ENCODE assay signal across 16 cellular contexts in the genomic region with DNA sequence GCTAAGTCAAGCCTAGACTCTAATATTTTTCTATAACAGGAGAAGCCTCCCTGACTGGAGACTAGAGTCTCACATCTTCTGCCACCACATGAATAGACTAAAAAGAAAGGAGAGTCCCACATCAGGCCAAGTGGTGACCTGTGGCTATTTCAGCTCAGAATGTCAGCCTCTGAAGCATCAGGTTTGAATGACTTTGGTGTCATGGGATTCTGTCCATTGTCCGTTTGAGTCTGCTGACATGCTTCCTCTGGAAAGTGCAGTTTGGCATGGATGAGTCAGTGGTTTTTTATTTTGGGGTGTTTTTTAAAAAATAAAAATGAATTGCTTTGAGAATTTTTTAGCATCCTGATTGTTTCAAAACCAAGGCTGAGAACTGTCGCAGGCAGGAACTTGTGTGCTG.
"Had no signal": no experiment of that assay in that cellular context is flagged by ENCODE, and none has a peak within 500 bp of the region (broad histone marks: within the 10 kb centered on the region; RNA-seq: fewer than 3 reads in every experiment).

No MANE protein-coding gene starts in this region.

- H3K4me1 ChIP-seq: ascending aorta, foreskin keratinocyte had no signal

- H3K36me3 ChIP-seq: ascending aorta, left lung, neural progenitor cell, ovary, sigmoid colon had no signal

- H3K9me3 Mint-ChIP-seq: activated naive CD4-positive, alpha-beta T cell treated with anti-CD3 and anti-CD28 coated beads, Interleukin-2, amount 50 U/mL, for 24 hours; activated T-cell treated with anti-CD3 and anti-CD28 coated beads, Interleukin-2, amount 50 U/mL, for 72 hours; endodermal cell; memory B cell; neural progenitor cell; stimulated activated effector memory CD8-positive, alpha-beta T cell treated with anti-CD3 and anti-CD28 coated beads, Interleukin-12 subunit alpha, Interleukin-12 subunit beta, amount 100 ng/mL, for 72 hours had no signal

- H3K9me3 ChIP-seq: ascending aorta, left lung, ovary, sigmoid colon had no signal

- H3K27ac Mint-ChIP-seq: activated naive CD4-positive, alpha-beta T cell treated with anti-CD3 and anti-CD28 coated beads, Interleukin-2, amount 50 U/mL, for 24 hours; activated T-cell treated with anti-CD3 and anti-CD28 coated beads, Interleukin-2, amount 50 U/mL, for 72 hours; endodermal cell; memory B cell; neural progenitor cell; stimulated activated effector memory CD8-positive, alpha-beta T cell treated with anti-CD3 and anti-CD28 coated beads, Interleukin-12 subunit alpha, Interleukin-12 subunit beta, amount 100 ng/mL, for 72 hours had no signal

- H3K27ac ChIP-seq: ascending aorta, foreskin keratinocyte, left lung, neural progenitor cell, ovary, WERI-Rb-1 had no signal

- DNase-seq: activated CD4-positive, alpha-beta T cell treated with anti-CD3 and anti-CD28 coated beads for 1 hour; activated effector memory CD4-positive, alpha-beta T cell treated with anti-CD3 and anti-CD28 coated beads, Interleukin-2, amount 50 U/mL, for 16 hours; activated T-cell treated with anti-CD3 and anti-CD28 coated beads, Interleukin-2, amount 50 U/mL, for 72 hours; endodermal cell; glutamatergic neuron; left lung; ovary; sigmoid colon; stimulated activated CD4-positive, alpha-beta T cell treated with anti-CD3 and anti-CD28 coated beads, Interleukin-4, amount 100 ng/mL, for 24 hours; WERI-Rb-1 had no signal

- H3K36me3 Mint-ChIP-seq: activated naive CD4-positive, alpha-beta T cell treated with anti-CD3 and anti-CD28 coated beads, Interleukin-2, amount 50 U/mL, for 24 hours; memory B cell; stimulated activated effector memory CD8-positive, alpha-beta T cell treated with anti-CD3 and anti-CD28 coated beads, Interleukin-12 subunit alpha, Interleukin-12 subunit beta, amount 100 ng/mL, for 72 hours had no signal

- H3K27me3 ChIP-seq: ascending aorta, ovary had no signal

- ATAC-seq: activated T-cell treated with anti-CD3 and anti-CD28 coated beads, Interleukin-2, amount 50 U/mL, for 72 hours; left lung; stimulated activated effector memory CD8-positive, alpha-beta T cell treated with anti-CD3 and anti-CD28 coated beads, Interleukin-12 subunit alpha, Interleukin-12 subunit beta, amount 100 ng/mL, for 72 hours had no signal

- H3K4me3 Mint-ChIP-seq: activated naive CD4-positive, alpha-beta T cell treated with anti-CD3 and anti-CD28 coated beads, Interleukin-2, amount 50 U/mL, for 24 hours; activated T-cell treated with anti-CD3 and anti-CD28 coated beads, Interleukin-2, amount 50 U/mL, for 72 hours; endodermal cell; memory B cell; neural progenitor cell; stimulated activated effector memory CD8-positive, alpha-beta T cell treated with anti-CD3 and anti-CD28 coated beads, Interleukin-12 subunit alpha, Interleukin-12 subunit beta, amount 100 ng/mL, for 72 hours had no signal

- H3K4me3 ChIP-seq: ascending aorta, left lung, neural progenitor cell, ovary, sigmoid colon had no signal
